Comparison of ENCODE assay signal across 11 cellular contexts in genomic region chr17:61833536-61834203, GRCh38. TPM values are rescaled to one million over a fixed set of nuclear protein-coding genes. Genes with fewer than 3 reads are reported as not detected.
DNase-seq lines count a peak whose midpoint lies in the region; ATAC-seq, FAIRE-seq and TF ChIP-seq lines count a peak whose summit lies in the region.
"Had no signal": no experiment of that assay in that cellular context is flagged by ENCODE, and none has a peak within 500 bp of the region (broad histone marks: within the 10 kb centered on the region; RNA-seq: fewer than 3 reads in every experiment).

No MANE protein-coding gene starts in this region.

- no peaks in the 10 kb centered on the region for H3K36me3 ChIP-seq in kidney (ENCODE audit: control insufficient read depth in 1 of 2, insufficient read depth in 2 of 2, low read length in 2 of 2)
- no peaks in the 10 kb centered on the region for H3K36me3 ChIP-seq in CD8-positive, alpha-beta memory T cell (ENCODE audit: insufficient read depth, low read length)

- no peaks in the 10 kb centered on the region for H3K27me3 Mint-ChIP-seq in CD8-positive, alpha-beta memory T cell
- H3K27me3 Mint-ChIP-seq: central memory CD8-positive, alpha-beta T cell had no signal

- ATAC-seq in esophagus mucosa, result peak; percentile 83
- ATAC-seq: natural killer cell had no signal

- DNase-seq in H4 (ENCODE audit: low spot score), result peak; percentile 68
- DNase-seq in RWPE1 (ENCODE audit: low spot score), result peak; percentile 76
- peak; percentile 84 for DNase-seq in renal cortical epithelial cell (ENCODE audit: low read depth)
- DNase-seq in head of caudate nucleus, result no peak
- DNase-seq in kidney, result no peak
- no peak for DNase-seq in CD8-positive, alpha-beta memory T cell
- DNase-seq: activated CD8-positive, alpha-beta memory T cell treated with anti-CD3 and anti-CD28 coated beads, Interleukin-2, amount 50 U/mL, for 48 hours; natural killer cell had no signal

- H3K27ac ChIP-seq in RWPE1 (peak overlapping the region; percentile 57), kidney (ENCODE audit: low read depth in 2 of 2, low read length in 2 of 2) (no peak overlapping the region)
- H3K27ac ChIP-seq in CD8-positive, alpha-beta memory T cell (ENCODE audit: low read depth, low read length), result no peak overlapping the region

- H3K4me1 Mint-ChIP-seq in CD8-positive, alpha-beta memory T cell, result no peaks in the 10 kb centered on the region
- H3K4me1 Mint-ChIP-seq: central memory CD8-positive, alpha-beta T cell; natural killer cell had no signal

- no peaks in the 10 kb centered on the region for H3K9me3 Mint-ChIP-seq in CD8-positive, alpha-beta memory T cell
- H3K9me3 Mint-ChIP-seq: central memory CD8-positive, alpha-beta T cell; natural killer cell had no signal

- H3K36me3 Mint-ChIP-seq in CD8-positive, alpha-beta memory T cell, result peaks cover 0 to 1% (median 0%) of the 10 kb centered on the region in 3 donors
- H3K36me3 Mint-ChIP-seq: natural killer cell had no signal

- no peak overlapping the region for H3K9ac ChIP-seq in kidney (ENCODE audit: low read length in 2 of 2)

- CTCF ChIA-PET in RWPE1 (lab: Yijun Ruan, JAX), result interaction anchor here (1.5 kb wide), 1 partner anchor 19 kb away, joined by 3 read pairs; no protein-coding TSS in a partner anchor
- CTCF ChIA-PET in CD8-positive, alpha-beta memory T cell (lab: Charles Lee), result no interaction called here

- POLR2A ChIA-PET in RWPE1 (lab: Yijun Ruan, JAX; ENCODE audit: low non-redundant PET), result no interaction called here
- POLR2A ChIA-PET in CD8-positive, alpha-beta memory T cell (lab: Charles Lee), result no interaction called here

- H3K4me3 ChIP-seq in kidney (ENCODE audit: low read length in 2 of 2), result no peak overlapping the region
- no peak overlapping the region for H3K4me3 ChIP-seq in CD8-positive, alpha-beta memory T cell (ENCODE audit: low read length)

- FAIRE-seq in kidney (lab: Jason Lieb, UNC), result no peak
- FAIRE-seq: G401.6 had no signal

- H3K9me3 ChIP-seq in kidney (ENCODE audit: control insufficient read depth in 1 of 2, low read length in 2 of 2), result no peaks in the 10 kb centered on the region
- H3K9me3 ChIP-seq in CD8-positive, alpha-beta memory T cell (ENCODE audit: low read length), result no peaks in the 10 kb centered on the region

- H3K27me3 ChIP-seq in CD8-positive, alpha-beta memory T cell (ENCODE audit: insufficient read depth, low read length, poor library complexity, severe bottlenecking), result no peaks in the 10 kb centered on the region

- no peaks in the 10 kb centered on the region for H3K4me1 ChIP-seq in kidney (ENCODE audit: control insufficient read depth in 1 of 2, insufficient read depth in 1 of 2, low read depth in 1 of 2, low read length in 2 of 2)
- no peaks in the 10 kb centered on the region for H3K4me1 ChIP-seq in CD8-positive, alpha-beta memory T cell (ENCODE audit: insufficient read depth, low read length)

- no peak overlapping the region for H3K4me3 Mint-ChIP-seq in CD8-positive, alpha-beta memory T cell
- H3K4me3 Mint-ChIP-seq: central memory CD8-positive, alpha-beta T cell; natural killer cell had no signal

- H3K27ac Mint-ChIP-seq in CD8-positive, alpha-beta memory T cell, result no peak overlapping the region
- H3K27ac Mint-ChIP-seq: natural killer cell had no signal

- TF ChIP-seq CTCF in RWPE1 (conservative IDR thresholded peaks at IDR 0.05; ENCODE audit: low read depth) (no peak), kidney (IDR thresholded peaks at IDR 0.05; ENCODE audit: borderline replicate concordance, extremely low read depth, insufficient read depth) (no peak)

- intact Hi-C loops in head of caudate nucleus (cut with DNase I) (no loop called here), kidney (cut with DNase I) (no loop called here)

RNA-seq across cellular contexts. Expression of gene BRIP1, which starts 29.7 kb away (rescaled TPM):
- 11.3 and 14.6 TPM in 2 replicates for total RNA-seq in H4 (2014; rRNA removed; shearing (Covaris generic))
- total RNA-seq in esophagus mucosa, result 3.9 TPM
- total RNA-seq in renal cortical epithelial cell, result 1.5 and 11.3 TPM in 2 replicates
- 0.54 TPM for total RNA-seq in kidney
- polyA plus RNA-seq in kidney (ENCODE audit: insufficient read depth, low read depth, low replicate concordance), result not detected
- total RNA-seq in CD8-positive, alpha-beta memory T cell, result 10 to 100 TPM; 11.3 to 11.7 TPM
- 0.86 TPM for polyA plus RNA-seq in CD8-positive, alpha-beta memory T cell

Comparison
In these comparisons a context has a peak if more than half of its experiments do, and no peak if none do; other contexts are left out.
1. DNase-seq: peak in H4 (single experiment), RWPE1 (single experiment) and renal cortical epithelial cell (single experiment); none in head of caudate nucleus (0 of 42), kidney (single experiment) and CD8-positive, alpha-beta memory T cell (0 of 5).